In the genomic region with DNA sequence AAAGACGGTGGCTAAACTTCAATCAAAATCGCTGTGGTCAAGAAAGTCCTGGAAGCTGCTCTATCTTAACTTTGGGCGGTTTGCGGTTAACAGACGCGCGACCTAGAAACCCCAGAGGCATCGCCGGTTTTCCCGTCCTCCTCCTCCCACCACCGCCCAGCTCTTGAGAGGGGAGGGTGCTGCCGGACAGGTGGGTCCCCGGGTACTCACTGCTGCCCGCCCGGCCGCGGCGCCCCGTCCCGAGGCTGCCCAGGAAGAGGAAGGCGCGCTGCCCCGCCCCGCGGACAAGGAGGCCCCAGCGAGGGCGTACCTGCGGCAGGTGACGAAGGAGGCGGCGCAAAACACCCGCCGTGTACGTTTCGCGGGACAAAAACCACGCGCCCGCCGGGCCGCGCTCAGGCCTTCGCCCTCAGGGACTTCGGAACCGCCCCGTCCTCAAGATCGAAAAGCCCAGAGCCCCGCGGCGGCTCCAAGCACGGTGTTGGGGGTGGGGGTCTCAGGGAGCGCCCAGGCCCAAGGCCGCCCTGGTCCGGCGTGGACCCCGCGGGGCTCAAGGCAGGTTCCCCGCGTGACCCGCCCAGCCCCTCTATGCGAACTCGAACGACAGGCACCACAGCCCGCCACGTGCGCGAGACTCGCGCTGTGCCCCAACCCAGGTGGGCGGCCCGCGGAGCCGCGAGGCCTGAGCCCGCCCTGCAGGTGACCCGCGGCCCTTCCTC, we compare ENCODE assay signal across 1 cellular context.
TF ChIP-seq lines count a peak whose summit lies in the region.

Gene SH3YL1 (minus strand): TSS at position 259 of the 719 bp plus-strand sequence. CDS start 48 bp downstream, at position 211.

TF ChIP-seq in GM12878, 131 proteins besides CTCF, POLR2A, EP300 and RAD21 (continued from another document and continues in another):
- TF ChIP-seq, protein P1, sequence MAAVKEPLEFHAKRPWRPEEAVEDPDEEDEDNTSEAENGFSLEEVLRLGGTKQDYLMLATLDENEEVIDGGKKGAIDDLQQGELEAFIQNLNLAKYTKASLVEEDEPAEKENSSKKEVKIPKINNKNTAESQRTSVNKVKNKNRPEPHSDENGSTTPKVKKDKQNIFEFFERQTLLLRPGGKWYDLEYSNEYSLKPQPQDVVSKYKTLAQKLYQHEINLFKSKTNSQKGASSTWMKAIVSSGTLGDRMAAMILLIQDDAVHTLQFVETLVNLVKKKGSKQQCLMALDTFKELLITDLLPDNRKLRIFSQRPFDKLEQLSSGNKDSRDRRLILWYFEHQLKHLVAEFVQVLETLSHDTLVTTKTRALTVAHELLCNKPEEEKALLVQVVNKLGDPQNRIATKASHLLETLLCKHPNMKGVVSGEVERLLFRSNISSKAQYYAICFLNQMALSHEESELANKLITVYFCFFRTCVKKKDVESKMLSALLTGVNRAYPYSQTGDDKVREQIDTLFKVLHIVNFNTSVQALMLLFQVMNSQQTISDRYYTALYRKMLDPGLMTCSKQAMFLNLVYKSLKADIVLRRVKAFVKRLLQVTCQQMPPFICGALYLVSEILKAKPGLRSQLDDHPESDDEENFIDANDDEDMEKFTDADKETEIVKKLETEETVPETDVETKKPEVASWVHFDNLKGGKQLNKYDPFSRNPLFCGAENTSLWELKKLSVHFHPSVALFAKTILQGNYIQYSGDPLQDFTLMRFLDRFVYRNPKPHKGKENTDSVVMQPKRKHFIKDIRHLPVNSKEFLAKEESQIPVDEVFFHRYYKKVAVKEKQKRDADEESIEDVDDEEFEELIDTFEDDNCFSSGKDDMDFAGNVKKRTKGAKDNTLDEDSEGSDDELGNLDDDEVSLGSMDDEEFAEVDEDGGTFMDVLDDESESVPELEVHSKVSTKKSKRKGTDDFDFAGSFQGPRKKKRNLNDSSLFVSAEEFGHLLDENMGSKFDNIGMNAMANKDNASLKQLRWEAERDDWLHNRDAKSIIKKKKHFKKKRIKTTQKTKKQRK (IDR thresholded peaks at IDR 0.05; ENCODE audit: low read depth, low read length), result no peak
- peak; percentile 64 for TF ChIP-seq RUNX3 (IDR thresholded peaks at IDR 0.05; ENCODE audit: low read length)
- TF ChIP-seq, protein P2, sequence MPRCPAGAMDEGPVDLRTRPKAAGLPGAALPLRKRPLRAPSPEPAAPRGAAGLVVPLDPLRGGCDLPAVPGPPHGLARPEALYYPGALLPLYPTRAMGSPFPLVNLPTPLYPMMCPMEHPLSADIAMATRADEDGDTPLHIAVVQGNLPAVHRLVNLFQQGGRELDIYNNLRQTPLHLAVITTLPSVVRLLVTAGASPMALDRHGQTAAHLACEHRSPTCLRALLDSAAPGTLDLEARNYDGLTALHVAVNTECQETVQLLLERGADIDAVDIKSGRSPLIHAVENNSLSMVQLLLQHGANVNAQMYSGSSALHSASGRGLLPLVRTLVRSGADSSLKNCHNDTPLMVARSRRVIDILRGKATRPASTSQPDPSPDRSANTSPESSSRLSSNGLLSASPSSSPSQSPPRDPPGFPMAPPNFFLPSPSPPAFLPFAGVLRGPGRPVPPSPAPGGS (IDR thresholded peaks at IDR 0.05; ENCODE audit: borderline replicate concordance, insufficient read depth, low read depth, low read length, poor library complexity, severe bottlenecking), result no peak
- no peak for TF ChIP-seq CBX3 (IDR thresholded peaks at IDR 0.05; ENCODE audit: borderline replicate concordance, low read depth)
- TF ChIP-seq ZBED1 (IDR thresholded peaks at IDR 0.05; ENCODE audit: borderline replicate concordance), result no peak
- no peak for TF ChIP-seq BRCA1 (IDR thresholded peaks at IDR 0.05; ENCODE audit: low read depth, low read length)
- TF ChIP-seq NR2F1 (conservative IDR thresholded peaks at IDR 0.05), result 0 out of 2 replicates have a peak, but pooled peaks have one; percentile 23
- no peak for TF ChIP-seq MTA3 (IDR thresholded peaks at IDR 0.05; ENCODE audit: borderline replicate concordance, low read length)
- TF ChIP-seq ZBTB11 (CRISPR knock-in tag; IDR thresholded peaks at IDR 0.05), result no peak
- no peak for TF ChIP-seq RFX5 (IDR thresholded peaks at IDR 0.05; ENCODE audit: low read depth, low read length)
- peak; percentile 26; the same call in 1 of the 2 replicates for TF ChIP-seq DPF2 (IDR thresholded peaks at IDR 0.05)
- no peak for TF ChIP-seq SMARCA5 (IDR thresholded peaks at IDR 0.05)
- TF ChIP-seq STAT3 (IDR thresholded peaks at IDR 0.05; ENCODE audit: low read depth, low read length), result no peak
- TF ChIP-seq IRF4 (IDR thresholded peaks at IDR 0.05; ENCODE audit: low read depth, low read length), result no peak
- no peak for TF ChIP-seq SKIL (IDR thresholded peaks at IDR 0.05; ENCODE audit: low read depth, poor library complexity, severe bottlenecking)
- 0 out of 2 replicates have a peak, but pooled peaks have one; percentile 36 for TF ChIP-seq BACH1 (IDR thresholded peaks at IDR 0.05; ENCODE audit: borderline replicate concordance)
- no peak for TF ChIP-seq TCF3 (IDR thresholded peaks at IDR 0.05; ENCODE audit: borderline replicate concordance, insufficient read depth, low read depth, low read length)
- no peak for TF ChIP-seq ZBTB4 (CRISPR knock-in tag; IDR thresholded peaks at IDR 0.05)
- TF ChIP-seq IKZF2 (IDR thresholded peaks at IDR 0.05), result 0 out of 4 replicates have a peak, but pooled peaks of 1 of the 2 experiments have one; percentile 10
- no peak for TF ChIP-seq JUNB (IDR thresholded peaks at IDR 0.05)
- no peak for TF ChIP-seq SMAD5 (IDR thresholded peaks at IDR 0.05; ENCODE audit: low read depth)
- TF ChIP-seq ZNF217 (IDR thresholded peaks at IDR 0.05), result peak; percentile 38; the same call in 1 of the 2 replicates
- no peak for TF ChIP-seq YY1 (IDR thresholded peaks at IDR 0.05; ENCODE audit: low read depth, low read length)
- no peak for TF ChIP-seq NFYA (IDR thresholded peaks at IDR 0.05; ENCODE audit: borderline replicate concordance, low read depth, low read length)
- no peak for TF ChIP-seq STAT1 (conservative IDR thresholded peaks at IDR 0.05)
- no peak for TF ChIP-seq SPI1 (IDR thresholded peaks at IDR 0.05; ENCODE audit: borderline replicate concordance, insufficient read depth, low read depth, low read length)
- no peak for TF ChIP-seq GABPA (IDR thresholded peaks at IDR 0.05; ENCODE audit: low read depth)
- no peak for TF ChIP-seq JUND (IDR thresholded peaks at IDR 0.05; ENCODE audit: low read depth, low read length)
- TF ChIP-seq, protein P3, sequence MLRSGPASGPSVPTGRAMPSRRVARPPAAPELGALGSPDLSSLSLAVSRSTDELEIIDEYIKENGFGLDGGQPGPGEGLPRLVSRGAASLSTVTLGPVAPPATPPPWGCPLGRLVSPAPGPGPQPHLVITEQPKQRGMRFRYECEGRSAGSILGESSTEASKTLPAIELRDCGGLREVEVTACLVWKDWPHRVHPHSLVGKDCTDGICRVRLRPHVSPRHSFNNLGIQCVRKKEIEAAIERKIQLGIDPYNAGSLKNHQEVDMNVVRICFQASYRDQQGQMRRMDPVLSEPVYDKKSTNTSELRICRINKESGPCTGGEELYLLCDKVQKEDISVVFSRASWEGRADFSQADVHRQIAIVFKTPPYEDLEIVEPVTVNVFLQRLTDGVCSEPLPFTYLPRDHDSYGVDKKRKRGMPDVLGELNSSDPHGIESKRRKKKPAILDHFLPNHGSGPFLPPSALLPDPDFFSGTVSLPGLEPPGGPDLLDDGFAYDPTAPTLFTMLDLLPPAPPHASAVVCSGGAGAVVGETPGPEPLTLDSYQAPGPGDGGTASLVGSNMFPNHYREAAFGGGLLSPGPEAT (IDR thresholded peaks at IDR 0.05; ENCODE audit: low read depth), result no peak
- no peak for TF ChIP-seq ZZZ3 (IDR thresholded peaks at IDR 0.05; ENCODE audit: control insufficient read depth, insufficient read length, low read depth)
- no peak for TF ChIP-seq HDAC6 (IDR thresholded peaks at IDR 0.05; ENCODE audit: unreplicated experiment)
- TF ChIP-seq ZNF24 (IDR thresholded peaks at IDR 0.05), result no peak
- no peak for TF ChIP-seq SP1 (IDR thresholded peaks at IDR 0.05; ENCODE audit: low read depth, low read length)
- no peak for TF ChIP-seq POLR2AphosphoS5 (IDR thresholded peaks at IDR 0.05; ENCODE audit: low read length)
- no peak for TF ChIP-seq ZNF622 (IDR thresholded peaks at IDR 0.05)
- no peak for TF ChIP-seq HCFC1 (IDR thresholded peaks at IDR 0.05; ENCODE audit: low read length)
- TF ChIP-seq SIN3A (IDR thresholded peaks at IDR 0.05; ENCODE audit: low read depth, low read length), result no peak
- TF ChIP-seq CBFB (IDR thresholded peaks at IDR 0.05; ENCODE audit: low read depth), result no peak
- peak in 1 of 2 experiments; percentile 47; a peak in 2 of 4 replicates for TF ChIP-seq BHLHE40 (IDR thresholded peaks at IDR 0.05; ENCODE audit: borderline replicate concordance in 1 of 2, low read depth in 2 of 2, low read length in 1 of 2)
- TF ChIP-seq MXI1 (IDR thresholded peaks at IDR 0.05; ENCODE audit: low read depth, low read length), result no peak
- TF ChIP-seq CREB1 (IDR thresholded peaks at IDR 0.05; ENCODE audit: low read depth), result 0 out of 2 replicates have a peak, but pooled peaks have one; percentile 33
